Comparison of ENCODE assay signal across 13 cellular contexts in genomic region chr6:147099974-147100373, GRCh38.
A peak's percentile ranks its signal among the peaks of the same experiment; 100 is the strongest.
DNase-seq lines count a peak whose midpoint lies in the region; ATAC-seq, FAIRE-seq and TF ChIP-seq lines count a peak whose summit lies in the region.
"Had no signal": no experiment of that assay in that cellular context is flagged by ENCODE, and none has a peak within 500 bp of the region (broad histone marks: within the 10 kb centered on the region; RNA-seq: fewer than 3 reads in every experiment).

No MANE protein-coding gene starts in this region.

- TF ChIP-seq CTCF in astrocyte (IDR thresholded peaks at IDR 0.05; ENCODE audit: insufficient read depth, low read depth, low read length) (no peak), foreskin fibroblast (IDR thresholded peaks at IDR 0.05; ENCODE audit: low read depth, low read length) (no peak)
- no peak for TF ChIP-seq CTCF in CD8-positive, alpha-beta T cell (IDR thresholded peaks at IDR 0.05)

- H3K36me3 ChIP-seq in astrocyte (ENCODE audit: insufficient read depth, low read length), result no peaks in the 10 kb centered on the region
- H3K36me3 ChIP-seq in CD8-positive, alpha-beta T cell (ENCODE audit: insufficient read depth, low read length), result no peaks in the 10 kb centered on the region
- H3K36me3 ChIP-seq: ovary had no signal

- H3K4me3 Mint-ChIP-seq in astrocyte (ENCODE audit: unreplicated experiment), result no peak overlapping the region
- H3K4me3 Mint-ChIP-seq in CD8-positive, alpha-beta T cell, result no peak overlapping the region
- H3K4me3 Mint-ChIP-seq: memory B cell had no signal

- DNase-seq in HT1080 (ENCODE audit: low read depth) (peak; percentile 55), astrocyte (ENCODE audit: low read depth) (peak; percentile 90), foreskin fibroblast (peak; percentile 72 to 83), smooth muscle cell of the brain vasculature (ENCODE audit: low read depth, low spot score) (peak; percentile 62), DMS153 (lab: John Stamatoyannopoulos, UW) (no peak)
- DNase-seq in CD8-positive, alpha-beta T cell, result no peak
- DNase-seq in activated effector memory CD4-positive, alpha-beta T cell treated with Interleukin-2 at 50 U/mL for 16 hours, result no peak
- DNase-seq: amygdala, Caco-2, hippocampal formation, NCI-H2081, ovary had no signal

- peak; percentile 75 for FAIRE-seq in astrocyte (lab: Jason Lieb, UNC)

- CTCF ChIA-PET in CD8-positive, alpha-beta T cell (lab: Charles Lee), result interaction anchor here (0.5 kb wide), 1 partner anchor 1467 kb away, joined by 3 read pairs; no protein-coding TSS in a partner anchor

- POLR2A ChIA-PET in CD8-positive, alpha-beta T cell (lab: Charles Lee), result interaction anchor here (1.6 kb wide), 1 partner anchor 9 kb away, joined by 4 read pairs; no protein-coding TSS in a partner anchor

- no peaks in the 10 kb centered on the region for H4K20me1 ChIP-seq in astrocyte (ENCODE audit: insufficient read depth, low read length)

- H3K27ac ChIP-seq in astrocyte (ENCODE audit: low read depth, low read length), result no peak overlapping the region
- H3K27ac ChIP-seq in CD8-positive, alpha-beta T cell (ENCODE audit: low read depth, low read length), result no peak overlapping the region
- H3K27ac ChIP-seq: ovary had no signal

- no peaks in the 10 kb centered on the region for H3K27me3 Mint-ChIP-seq in astrocyte (ENCODE audit: low read depth, unreplicated experiment)
- no peaks in the 10 kb centered on the region for H3K27me3 Mint-ChIP-seq in CD8-positive, alpha-beta T cell (ENCODE audit: low read depth)
- H3K27me3 Mint-ChIP-seq: memory B cell had no signal

- no peak overlapping the region for H2AFZ ChIP-seq in astrocyte (ENCODE audit: low read depth, low read length)

- H3K9me3 Mint-ChIP-seq in astrocyte (ENCODE audit: unreplicated experiment), result no peaks in the 10 kb centered on the region
- no peaks in the 10 kb centered on the region for H3K9me3 Mint-ChIP-seq in CD8-positive, alpha-beta T cell
- H3K9me3 Mint-ChIP-seq: memory B cell had no signal

- H3K9me3 ChIP-seq in astrocyte (ENCODE audit: insufficient read depth, low read depth, low read length), result no peaks in the 10 kb centered on the region
- H3K9me3 ChIP-seq in CD8-positive, alpha-beta T cell (ENCODE audit: low read length), result no peaks in the 10 kb centered on the region
- H3K9me3 ChIP-seq: Caco-2, ovary had no signal

- intact Hi-C loops in CD8-positive, alpha-beta T cell (cut with DNase I, micrococcal nuclease), result no loop called here

- peaks cover 4% of the 10 kb centered on the region for H3K4me1 Mint-ChIP-seq in astrocyte (ENCODE audit: low read depth, unreplicated experiment)
- peaks cover 14% of the 10 kb centered on the region for H3K4me1 Mint-ChIP-seq in CD8-positive, alpha-beta T cell (ENCODE audit: low read depth)

- H3K4me3 ChIP-seq in astrocyte (ENCODE audit: insufficient read depth, low read depth, low read length) (no peak overlapping the region), foreskin fibroblast (ENCODE audit: low read depth in 1 of 2, low read length in 2 of 2) (no peak overlapping the region)
- H3K4me3 ChIP-seq in CD8-positive, alpha-beta T cell (ENCODE audit: low read depth, low read length), result no peak overlapping the region
- H3K4me3 ChIP-seq: ovary had no signal

- peak overlapping the region; percentile 35 for H3K4me2 ChIP-seq in astrocyte (ENCODE audit: low read length)

- ATAC-seq in CD8-positive, alpha-beta T cell, result no peak

- no peak overlapping the region for H3K27ac Mint-ChIP-seq in astrocyte (ENCODE audit: unreplicated experiment)
- no peak overlapping the region for H3K27ac Mint-ChIP-seq in CD8-positive, alpha-beta T cell
- H3K27ac Mint-ChIP-seq: memory B cell had no signal

- no peaks in the 10 kb centered on the region for H3K36me3 Mint-ChIP-seq in astrocyte (ENCODE audit: low read depth, unreplicated experiment)
- H3K36me3 Mint-ChIP-seq in CD8-positive, alpha-beta T cell, result no peaks in the 10 kb centered on the region
- H3K36me3 Mint-ChIP-seq: memory B cell had no signal

- no peaks in the 10 kb centered on the region for H3K27me3 ChIP-seq in astrocyte (ENCODE audit: insufficient read depth, low read length)
- no peaks in the 10 kb centered on the region for H3K27me3 ChIP-seq in CD8-positive, alpha-beta T cell (ENCODE audit: insufficient read depth, low read length)
- H3K27me3 ChIP-seq: ovary had no signal

- H3K4me1 ChIP-seq in astrocyte (ENCODE audit: insufficient read depth, low read length), result peaks cover 5% of the 10 kb centered on the region
- peaks cover 10% of the 10 kb centered on the region for H3K4me1 ChIP-seq in CD8-positive, alpha-beta T cell (ENCODE audit: insufficient read depth, low read length)
- H3K4me1 ChIP-seq: Caco-2 had no signal

- no peak overlapping the region for H3K9ac ChIP-seq in astrocyte (ENCODE audit: low read length)

- H3K79me2 ChIP-seq in astrocyte (ENCODE audit: insufficient read depth, low read length), result no peaks in the 10 kb centered on the region

Comparison
In these comparisons a context has a peak if more than half of its experiments do, and no peak if none do; other contexts are left out.
1. DNase-seq: peak in HT1080 (single experiment), astrocyte (single experiment), foreskin fibroblast (2 of 2) and smooth muscle cell of the brain vasculature (single experiment); none in CD8-positive, alpha-beta T cell (0 of 7), activated effector memory CD4-positive, alpha-beta T cell treated with Interleukin-2 at 50 U/mL for 16 hours (single experiment) and DMS153 (single experiment).